In the genomic region with DNA sequence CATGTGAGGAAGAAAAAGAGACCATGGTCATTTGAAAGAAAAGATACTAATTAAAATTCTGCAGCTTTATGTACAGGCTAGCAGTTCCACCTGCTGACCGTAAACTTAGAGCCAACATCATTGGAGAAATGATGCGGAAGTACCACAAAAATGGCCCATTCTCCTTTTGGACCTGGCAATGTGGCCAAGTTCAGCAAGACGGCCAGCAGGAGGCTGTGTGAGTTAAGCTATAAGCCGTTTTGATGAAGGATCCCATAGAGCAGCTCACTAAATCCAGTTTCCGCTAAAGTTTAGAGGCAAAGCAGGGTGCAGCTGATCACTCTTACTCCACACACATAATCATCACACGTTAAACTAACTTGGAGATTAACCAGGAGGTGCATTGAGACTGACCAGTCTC, we compare ENCODE assay signal across 13 cellular contexts.
DNase-seq lines count a peak whose midpoint lies in the region; ATAC-seq and TF ChIP-seq lines count a peak whose summit lies in the region.
"Had no signal": no experiment of that assay in that cellular context is flagged by ENCODE, and none has a peak within 500 bp of the region (broad histone marks: within the 10 kb centered on the region; RNA-seq: fewer than 3 reads in every experiment).

No MANE protein-coding gene starts in this region.

- in situ Hi-C loops in brain microvascular endothelial cell (cut with HindIII; ENCODE audit: low pct_ligation_motif_present, low sequenced_read_pairs) = no loop called here

- no peaks in the 10 kb centered on the region for H3K9me3 Mint-ChIP-seq in activated CD8-positive, alpha-beta T cell treated with anti-CD3 and anti-CD28 coated beads, Interleukin-2, amount 10 ng/mL, durations not matched to agents 7 days and 5 days (ENCODE audit: insufficient read depth)

- no peaks in the 10 kb centered on the region for H3K36me3 Mint-ChIP-seq in activated CD8-positive, alpha-beta T cell treated with anti-CD3 and anti-CD28 coated beads, Interleukin-2, amount 10 ng/mL, durations not matched to agents 7 days and 5 days (ENCODE audit: low read depth)
- H3K36me3 Mint-ChIP-seq: CD4-positive, CD25-positive, alpha-beta regulatory T cell had no signal

- no peak for DNase-seq in AG04449 (ENCODE audit: low read depth, low spot score)
- DNase-seq in HFF-Myc (ENCODE audit: extremely low read depth, low read depth) = no peak
- DNase-seq in brain microvascular endothelial cell = no peak
- DNase-seq in kidney epithelial cell (ENCODE audit: low read depth) = no peak
- DNase-seq in activated CD8-positive, alpha-beta T cell treated with anti-CD3 and anti-CD28 coated beads, Interleukin-2, amount 10 ng/mL, durations not matched to agents 7 days and 5 days = no peak
- DNase-seq in cerebellar nuclear complex (lab: John Stamatoyannopoulos, UW) = no peak
- no peak for DNase-seq in occipital lobe (lab: John Stamatoyannopoulos, UW)
- DNase-seq: activated CD4-positive, CD25-positive, alpha-beta regulatory T cell; CD4-positive, CD25-positive, alpha-beta regulatory T cell; sigmoid colon had no signal

- H3K4me3 ChIP-seq in AG04449 (ENCODE audit: low read depth, low read length) = no peak overlapping the region
- H3K4me3 ChIP-seq in HFF-Myc (replicated peaks; ENCODE audit: low read depth, low read length) = no peak overlapping the region
- H3K4me3 ChIP-seq in brain microvascular endothelial cell (ENCODE audit: low read depth, low read length) = no peak overlapping the region
- H3K4me3 ChIP-seq in kidney epithelial cell (ENCODE audit: low read depth, low read length) = no peak overlapping the region
- H3K4me3 ChIP-seq: sigmoid colon, thoracic aorta had no signal

- H3K4me1 Mint-ChIP-seq in activated CD8-positive, alpha-beta T cell treated with anti-CD3 and anti-CD28 coated beads, Interleukin-2, amount 10 ng/mL, durations not matched to agents 7 days and 5 days (ENCODE audit: low read depth) = no peaks in the 10 kb centered on the region
- H3K4me1 Mint-ChIP-seq: CD4-positive, CD25-positive, alpha-beta regulatory T cell had no signal

- no peaks in the 10 kb centered on the region for H3K27me3 Mint-ChIP-seq in activated CD8-positive, alpha-beta T cell treated with anti-CD3 and anti-CD28 coated beads, Interleukin-2, amount 10 ng/mL, durations not matched to agents 7 days and 5 days (ENCODE audit: low read depth)

- no peak overlapping the region for H3K27ac Mint-ChIP-seq in activated CD8-positive, alpha-beta T cell treated with anti-CD3 and anti-CD28 coated beads, Interleukin-2, amount 10 ng/mL, durations not matched to agents 7 days and 5 days
- H3K27ac Mint-ChIP-seq: CD4-positive, CD25-positive, alpha-beta regulatory T cell had no signal

- H3K4me3 Mint-ChIP-seq in activated CD8-positive, alpha-beta T cell treated with anti-CD3 and anti-CD28 coated beads, Interleukin-2, amount 10 ng/mL, durations not matched to agents 7 days and 5 days = no peak overlapping the region
- H3K4me3 Mint-ChIP-seq: CD4-positive, CD25-positive, alpha-beta regulatory T cell had no signal

- H3K27me3 ChIP-seq in brain microvascular endothelial cell (replicated peaks) (no peaks in the 10 kb centered on the region), kidney epithelial cell (ENCODE audit: control insufficient read depth, insufficient read depth, low read length) (no peaks in the 10 kb centered on the region)
- H3K27me3 ChIP-seq: sigmoid colon had no signal

- peak; percentile 12 for TF ChIP-seq CTCF in AG04449 (IDR thresholded peaks at IDR 0.05; ENCODE audit: insufficient read depth, low read length, missing control alignments)
- TF ChIP-seq CTCF in HFF-Myc (IDR thresholded peaks at IDR 0.05; ENCODE audit: low read depth, low read length, missing control alignments) = peak; percentile 29
- peak; percentile 60 for TF ChIP-seq CTCF in brain microvascular endothelial cell (IDR thresholded peaks at IDR 0.05; ENCODE audit: low read depth, low read length, missing control alignments)
- peak; percentile 23 for TF ChIP-seq CTCF in kidney epithelial cell (IDR thresholded peaks at IDR 0.05; ENCODE audit: insufficient read depth, low read length, poor library complexity, severe bottlenecking)

- no peaks in the 10 kb centered on the region for H3K36me3 ChIP-seq in brain microvascular endothelial cell (replicated peaks)
- H3K36me3 ChIP-seq in kidney epithelial cell (ENCODE audit: control insufficient read depth, insufficient read depth, low read length) = no peaks in the 10 kb centered on the region
- H3K36me3 ChIP-seq: sigmoid colon, thoracic aorta had no signal

- H3K27ac ChIP-seq in brain microvascular endothelial cell = no peak overlapping the region
- H3K27ac ChIP-seq: KMS-11, sigmoid colon, thoracic aorta had no signal

- ATAC-seq in HG03457 (IDR thresholded peaks at IDR 0.05; ENCODE audit: unreplicated experiment) = no peak
- no peak for ATAC-seq in activated CD8-positive, alpha-beta T cell treated with anti-CD3 and anti-CD28 coated beads, Interleukin-2, amount 10 ng/mL, durations not matched to agents 7 days and 5 days

- CTCF ChIA-PET in AG04449 (lab: Yijun Ruan, JAX) = interaction anchor here (0.7 to 2.1 kb wide), 9 partner anchors 8 to 559 kb away, joined by 3 to 8 read pairs (median 4); no protein-coding TSS in a partner anchor
- CTCF ChIA-PET in activated CD8-positive, alpha-beta T cell treated with anti-CD3 and anti-CD28 coated beads, Interleukin-2, amount 10 ng/mL, durations not matched to agents 7 days and 5 days (lab: Charles Lee) = no interaction called here

- POLR2A ChIA-PET in AG04449 (lab: Yijun Ruan, JAX) = no interaction called here
- POLR2A ChIA-PET in activated CD8-positive, alpha-beta T cell treated with anti-CD3 and anti-CD28 coated beads, Interleukin-2, amount 10 ng/mL, durations not matched to agents 7 days and 5 days (lab: Charles Lee) = no interaction called here
